Comparison of ENCODE assay signal across 9 cellular contexts in genomic region chr3:150078983-150079739, GRCh38.
DNase-seq lines count a peak whose midpoint lies in the region; ATAC-seq, FAIRE-seq and TF ChIP-seq lines count a peak whose summit lies in the region.
"Had no signal": no experiment of that assay in that cellular context is flagged by ENCODE, and none has a peak within 500 bp of the region (broad histone marks: within the 10 kb centered on the region; RNA-seq: fewer than 3 reads in every experiment).

No MANE protein-coding gene starts in this region.

- FAIRE-seq in D721Med (lab: Jason Lieb, UNC), result no peak
- FAIRE-seq: endometrium had no signal

- no peak overlapping the region for H2AK5ac ChIP-seq in neuronal stem cell (ENCODE audit: low read depth, low read length)

- in situ Hi-C loops in transverse colon (cut with MboI; ENCODE audit: low pct_ligation_motif_present in 1 of 4, low pct_unique_long_range_greater_than_20kb in 1 of 4, low sequenced_read_pairs in 3 of 4), result no loop called here

- H3K18ac ChIP-seq in neuronal stem cell (ENCODE audit: low read length), result no peak overlapping the region

- H2BK5ac ChIP-seq in neuronal stem cell (ENCODE audit: low read length), result no peak overlapping the region

- POLR2A ChIA-PET in BJ (lab: Charles Lee), result no interaction called here

- H3K36me3 ChIP-seq in BJ (ENCODE audit: control insufficient read depth, insufficient read depth, low read length) (no peaks in the 10 kb centered on the region), neuronal stem cell (replicated peaks in 1 of 2; ENCODE audit: control insufficient read depth in 2 of 2, insufficient read depth in 2 of 2, low read length in 2 of 2) (no peaks in the 10 kb centered on the region), transverse colon (no peaks in the 10 kb centered on the region)

- H2AFZ ChIP-seq in neuronal stem cell (ENCODE audit: low read length), result peak overlapping the region; percentile 89

- peaks cover 2 to 17% of the 10 kb centered on the region in 2 donors for H3K4me1 ChIP-seq in neuronal stem cell (ENCODE audit: control insufficient read depth in 2 of 2, insufficient read depth in 1 of 2, low read depth in 1 of 2, low read length in 2 of 2)
- peaks cover 0 to 14% (median 2%) of the 10 kb centered on the region in 4 donors for H3K4me1 ChIP-seq in transverse colon

- CTCF ChIA-PET in BJ (lab: Yijun Ruan, JAX), result interaction anchor here (1.1 to 1.5 kb wide), 2 partner anchors 14 to 17 kb away, joined by 3 read pairs; no protein-coding TSS in a partner anchor

- no peak for TF ChIP-seq CTCF in BJ (IDR thresholded peaks at IDR 0.05; ENCODE audit: insufficient read depth, low read depth, low read length)
- no peak for TF ChIP-seq CTCF in D721Med (IDR thresholded peaks at IDR 0.05; ENCODE audit: insufficient read depth, missing control alignments)
- TF ChIP-seq CTCF in transverse colon (IDR thresholded peaks at IDR 0.05), result no peak

- H3K4ac ChIP-seq in neuronal stem cell (ENCODE audit: low read length), result no peak overlapping the region

- no peak for TF ChIP-seq EP300 in transverse colon (IDR thresholded peaks at IDR 0.05; ENCODE audit: low read depth)

- H3K9me3 ChIP-seq in neuronal stem cell (replicated peaks in 1 of 2; ENCODE audit: control insufficient read depth in 2 of 2, insufficient read depth in 1 of 2, low read depth in 1 of 2, low read length in 2 of 2), result no peaks in the 10 kb centered on the region
- H3K9me3 ChIP-seq in transverse colon, result peaks cover 0 to 7% of the 10 kb centered on the region in 2 donors

- no peak overlapping the region for H2BK15ac ChIP-seq in neuronal stem cell (ENCODE audit: low read length)

- ATAC-seq in GM19463 (IDR thresholded peaks at IDR 0.05; ENCODE audit: unreplicated experiment), result no peak

- H3K79me1 ChIP-seq in neuronal stem cell (ENCODE audit: low read depth, low read length), result no peaks in the 10 kb centered on the region

- H3K4me2 ChIP-seq in neuronal stem cell (ENCODE audit: insufficient read depth, low read length, poor library complexity, severe bottlenecking), result no peak overlapping the region

- no peak overlapping the region for H2BK12ac ChIP-seq in neuronal stem cell (ENCODE audit: low read length)

- TF ChIP-seq POLR2A in transverse colon (IDR thresholded peaks at IDR 0.05), result no peak

- intact Hi-C loops in transverse colon (cut with DNase I; ENCODE audit: low total_unique reads), result no loop called here

- peak; percentile 67 for DNase-seq in BJ (ENCODE audit: low read depth)
- peak; percentile 31 for DNase-seq in NCI-H2196 (lab: John Stamatoyannopoulos, UW; ENCODE audit: unreplicated experiment)
- DNase-seq in ecto neural progenitor cell (ENCODE audit: low spot score), result peak; percentile 47
- no peak for DNase-seq in neuronal stem cell (ENCODE audit: low spot score)
- DNase-seq in D721Med (ENCODE audit: insufficient read length, low spot score), result no peak
- no peak for DNase-seq in NCI-H748 treated with DMSO at 0.1 percent for 48 hours (lab: John Stamatoyannopoulos, UW)
- DNase-seq in transverse colon, result no peak

- H3K23ac ChIP-seq in neuronal stem cell (ENCODE audit: low read depth, low read length, poor library complexity), result no peak overlapping the region

- no peak overlapping the region for H4K91ac ChIP-seq in neuronal stem cell (ENCODE audit: low read depth, low read length, poor library complexity)

- H4K8ac ChIP-seq in neuronal stem cell (ENCODE audit: low read depth, low read length), result no peak overlapping the region

- no peaks in the 10 kb centered on the region for H3K27me3 ChIP-seq in BJ (ENCODE audit: control insufficient read depth, insufficient read depth, low read length)
- no peaks in the 10 kb centered on the region for H3K27me3 ChIP-seq in neuronal stem cell (ENCODE audit: control insufficient read depth in 3 of 3, insufficient read depth in 3 of 3, low read depth in 1 of 3, low read length in 3 of 3)
- H3K27me3 ChIP-seq in transverse colon, result no peaks in the 10 kb centered on the region

- no peak overlapping the region for H3K9ac ChIP-seq in neuronal stem cell (ENCODE audit: low read depth, low read length, poor library complexity)

- H3K27ac ChIP-seq in neuronal stem cell (replicated peaks; ENCODE audit: low read length) (no peak overlapping the region), transverse colon (peak overlapping the region in 2 of 4 donors; percentile 24 to 35)

- no CpG with 5 or more reads among the region's 6 CpGs for WGBS in neuronal stem cell (ENCODE audit: extremely low coverage in 2 of 2, insufficient read length in 2 of 2, insufficient replicate concordance in 1 of 2), 2 donors
- WGBS in transverse colon (ENCODE audit: low coverage in 1 of 2), 2 donors, result 69 to 100% methylated on average over 1 to 6 of the region's 6 CpGs

- H3K4me3 ChIP-seq in BJ (ENCODE audit: low read depth, low read length) (no peak overlapping the region), neuronal stem cell (ENCODE audit: low read length in 2 of 2) (no peak overlapping the region), transverse colon (no peak overlapping the region)

- no peak overlapping the region for H2BK120ac ChIP-seq in neuronal stem cell (ENCODE audit: low read depth, low read length)

- H3K14ac ChIP-seq in neuronal stem cell (ENCODE audit: low read length), result no peak overlapping the region

Comparison
In these comparisons a context has a peak if more than half of its experiments do, and no peak if none do; other contexts are left out.
1. DNase-seq: peak in BJ (single experiment), NCI-H2196 (single experiment) and ecto neural progenitor cell (single experiment); none in neuronal stem cell (single experiment), D721Med (single experiment), NCI-H748 treated with DMSO at 0.1 percent for 48 hours (single experiment) and transverse colon (single experiment).